Comparison of ENCODE assay signal across 15 cellular contexts in genomic region chr7:10156972-10157371, GRCh38.
"Had no signal": no experiment of that assay in that cellular context is flagged by ENCODE, and none has a peak within 500 bp of the region (broad histone marks: within the 10 kb centered on the region; RNA-seq: fewer than 3 reads in every experiment).

No MANE protein-coding gene starts in this region.

- H3K36me3 ChIP-seq: breast epithelium, esophagus squamous epithelium, ovary, uterus had no signal

- H3K27me3 ChIP-seq: breast epithelium, esophagus squamous epithelium, foreskin keratinocyte, hepatocyte, uterus had no signal

- ATAC-seq: activated CD8-positive, alpha-beta memory T cell treated with anti-CD3 and anti-CD28 coated beads, Interleukin-2, amount 10 ng/mL, durations not matched to agents 7 days and 5 days; activated naive CD4-positive, alpha-beta T cell treated with anti-CD3 and anti-CD28 coated beads, Interleukin-2, amount 50 U/mL, for 72 hours; foreskin keratinocyte had no signal

- H3K79me2 ChIP-seq: hepatocyte had no signal

- H3K4me1 ChIP-seq: breast epithelium, esophagus squamous epithelium, foreskin keratinocyte, uterus had no signal

- DNase-seq: activated CD4-positive, alpha-beta T cell treated with anti-CD3 and anti-CD28 coated beads, Interleukin-2, amount 50 U/mL, for 48 hours; activated CD4-positive, CD25-positive, alpha-beta regulatory T cell treated with anti-CD3 and anti-CD28 coated beads, Interleukin-2, amount 50 U/mL, for 72 hours; activated CD8-positive, alpha-beta memory T cell treated with anti-CD3 and anti-CD28 coated beads, Interleukin-2, amount 10 ng/mL, durations not matched to agents 7 days and 5 days; activated effector memory CD4-positive, alpha-beta T cell treated with Interleukin-2 at 50 U/mL for 16 hours; activated T-cell treated with anti-CD3 and anti-CD28 coated beads, Interleukin-2, amount 50 U/mL, for 24 hours; amygdala; esophagus squamous epithelium; kidney glomerular epithelial cell; ovary; small intestine; uterus had no signal

- H3K4me2 ChIP-seq: hepatocyte had no signal

- H3K4me3 ChIP-seq: breast epithelium, esophagus squamous epithelium, hepatocyte, ovary, uterus had no signal

- H3K9me3 ChIP-seq: breast epithelium, esophagus squamous epithelium, ovary, uterus had no signal

- H3K27ac ChIP-seq: breast epithelium, esophagus squamous epithelium, foreskin keratinocyte, hepatocyte, ovary, uterus had no signal
